ENCODE assay signal across 16 cellular contexts in genomic region chr9:93461414-93461743, GRCh38. TPM values are rescaled to one million over a fixed set of nuclear protein-coding genes. Genes with fewer than 3 reads are reported as not detected.
DNase-seq lines count a peak whose midpoint lies in the region; ATAC-seq and TF ChIP-seq lines count a peak whose summit lies in the region.
"Had no signal": no experiment of that assay in that cellular context is flagged by ENCODE, and none has a peak within 500 bp of the region (broad histone marks: within the 10 kb centered on the region; RNA-seq: fewer than 3 reads in every experiment).

No MANE protein-coding gene starts in this region.

- H3K36me3 ChIP-seq in DND-41 (ENCODE audit: insufficient read depth, low read length) (peaks cover 16% of the 10 kb centered on the region), KOPT-K1 (ENCODE audit: insufficient read depth, low read length) (peaks cover 5% of the 10 kb centered on the region; the same call in 1 of the 2 replicates)

- H3K4me3 Mint-ChIP-seq in activated T-helper 2 cell treated with anti-CD3 and anti-CD28 coated beads, Interferon-gamma antibody, Interleukin-2, Interleukin-4, amounts not matched to agents 10 μg/mL and 5 μg/mL and 100 μg/mL, durations not matched to agents 14 hours and 24 hours and 36 hours (ENCODE audit: low read depth) = no peak overlapping the region
- no peak overlapping the region for H3K4me3 Mint-ChIP-seq in stimulated activated memory B cell treated with anti-CD40 and anti-IgM and Interleukin-4, amounts not matched to agents 10 μg/mL and 1 μg/mL and 100 μg/mL, for 72 hours

- H3K27ac ChIP-seq in DND-41 (ENCODE audit: low read length) = peak overlapping the region; percentile 66
- H3K27ac ChIP-seq in KOPT-K1 (ENCODE audit: low read depth, low read length, poor library complexity, severe bottlenecking) = peak overlapping the region; percentile 88
- H3K27ac ChIP-seq in dorsolateral prefrontal cortex = no peak overlapping the region
- H3K27ac ChIP-seq: C4-2B had no signal

- H3K4me1 ChIP-seq in DND-41 (ENCODE audit: insufficient read depth, low read length) = peaks cover 99% of the 10 kb centered on the region

- intact Hi-C loops in activated T-helper 2 cell treated with anti-CD3 and anti-CD28 coated beads, Interferon-gamma antibody, Interleukin-2, Interleukin-4, amounts not matched to agents 10 μg/mL and 5 μg/mL and 100 μg/mL, durations not matched to agents 14 hours and 24 hours and 36 hours (cut with micrococcal nuclease) = loop anchor here (10.0 kb wide), 1 partner anchor 497 kb away; no protein-coding TSS in a partner anchor
- intact Hi-C loops in dorsolateral prefrontal cortex (cut with DNase I) = no loop called here

- DNase-seq in DND-41 (no peak), superior temporal gyrus (ENCODE audit: extremely low spot score) (no peak), NCI-H2029 (lab: John Stamatoyannopoulos, UW) (no peak), dorsolateral prefrontal cortex (no peak)
- DNase-seq in activated T-helper 2 cell treated with anti-CD3 and anti-CD28 coated beads, Interferon-gamma antibody, Interleukin-2, Interleukin-4, amounts not matched to agents 10 μg/mL and 5 μg/mL and 100 μg/mL, durations not matched to agents 14 hours and 24 hours and 36 hours (ENCODE audit: low spot score) = no peak
- DNase-seq: ACHN, DMS79 treated with DMSO at 0.1 percent for 48 hours, GDM1, NCI-H1694 treated with DMSO at 0.1 percent for 48 hours, NCI-H2227 treated with DMSO at 0.1 percent for 48 hours, NCI-H524, PC-3 had no signal

- H3K27ac Mint-ChIP-seq in activated T-helper 2 cell treated with anti-CD3 and anti-CD28 coated beads, Interferon-gamma antibody, Interleukin-2, Interleukin-4, amounts not matched to agents 10 μg/mL and 5 μg/mL and 100 μg/mL, durations not matched to agents 14 hours and 24 hours and 36 hours = peak overlapping the region; percentile 74
- H3K27ac Mint-ChIP-seq in stimulated activated memory B cell treated with anti-CD40 and anti-IgM and Interleukin-4, amounts not matched to agents 10 μg/mL and 1 μg/mL and 100 μg/mL, for 72 hours = peak overlapping the region; percentile 60

- H2AFZ ChIP-seq in DND-41 (ENCODE audit: low read depth, low read length) = no peak overlapping the region

- H3K4me2 ChIP-seq in DND-41 (ENCODE audit: insufficient read depth, low read length) = peak overlapping the region; percentile 17; the same call in 1 of the 2 replicates

- no peaks in the 10 kb centered on the region for H3K27me3 Mint-ChIP-seq in activated T-helper 2 cell treated with anti-CD3 and anti-CD28 coated beads, Interferon-gamma antibody, Interleukin-2, Interleukin-4, amounts not matched to agents 10 μg/mL and 5 μg/mL and 100 μg/mL, durations not matched to agents 14 hours and 24 hours and 36 hours (ENCODE audit: low read depth)
- no peaks in the 10 kb centered on the region for H3K27me3 Mint-ChIP-seq in stimulated activated memory B cell treated with anti-CD40 and anti-IgM and Interleukin-4, amounts not matched to agents 10 μg/mL and 1 μg/mL and 100 μg/mL, for 72 hours

- H3K4me1 Mint-ChIP-seq in activated T-helper 2 cell treated with anti-CD3 and anti-CD28 coated beads, Interferon-gamma antibody, Interleukin-2, Interleukin-4, amounts not matched to agents 10 μg/mL and 5 μg/mL and 100 μg/mL, durations not matched to agents 14 hours and 24 hours and 36 hours (ENCODE audit: low read depth) = peaks cover 87% of the 10 kb centered on the region
- H3K4me1 Mint-ChIP-seq in stimulated activated memory B cell treated with anti-CD40 and anti-IgM and Interleukin-4, amounts not matched to agents 10 μg/mL and 1 μg/mL and 100 μg/mL, for 72 hours = peaks cover 84% of the 10 kb centered on the region

- no peaks in the 10 kb centered on the region for H3K9me3 ChIP-seq in DND-41 (ENCODE audit: insufficient read depth, low read length, severe bottlenecking)
- no peaks in the 10 kb centered on the region for H3K9me3 ChIP-seq in KOPT-K1 (ENCODE audit: insufficient read depth, low read length, poor library complexity, severe bottlenecking)
- H3K9me3 ChIP-seq: HAP-1 had no signal

- no peak for TF ChIP-seq CTCF in DND-41 (IDR thresholded peaks at IDR 0.05; ENCODE audit: borderline replicate concordance, extremely low read depth, low read length, poor library complexity, severe bottlenecking)
- TF ChIP-seq CTCF in dorsolateral prefrontal cortex (IDR thresholded peaks at IDR 0.05 in 54 of 56, conservative IDR thresholded peaks at IDR 0.05 in 2 of 56; ENCODE audit: low read depth in 1 of 56, partially characterized antibody in 56 of 56) = no peak

- H3K36me3 Mint-ChIP-seq in activated T-helper 2 cell treated with anti-CD3 and anti-CD28 coated beads, Interferon-gamma antibody, Interleukin-2, Interleukin-4, amounts not matched to agents 10 μg/mL and 5 μg/mL and 100 μg/mL, durations not matched to agents 14 hours and 24 hours and 36 hours (ENCODE audit: low read depth) = peaks cover 63% of the 10 kb centered on the region
- peaks cover 27% of the 10 kb centered on the region for H3K36me3 Mint-ChIP-seq in stimulated activated memory B cell treated with anti-CD40 and anti-IgM and Interleukin-4, amounts not matched to agents 10 μg/mL and 1 μg/mL and 100 μg/mL, for 72 hours

- H3K27me3 ChIP-seq in DND-41 (ENCODE audit: insufficient read depth, low read length, poor library complexity) (no peaks in the 10 kb centered on the region), dorsolateral prefrontal cortex (no peaks in the 10 kb centered on the region)

- H3K9ac ChIP-seq in DND-41 (ENCODE audit: low read depth, low read length) = no peak overlapping the region

- peaks cover 98% of the 10 kb centered on the region for H3K79me2 ChIP-seq in DND-41 (ENCODE audit: insufficient read depth, low read length)

- peaks cover 29% of the 10 kb centered on the region; the same call in 1 of the 2 replicates for H4K20me1 ChIP-seq in DND-41 (ENCODE audit: insufficient read depth, low read length)

- H3K4me3 ChIP-seq in DND-41 (ENCODE audit: low read depth in 1 of 2, low read length in 2 of 2) (no peak overlapping the region), dorsolateral prefrontal cortex (no peak overlapping the region)
- H3K4me3 ChIP-seq: HAP-1 had no signal

- H3K9me3 Mint-ChIP-seq in activated T-helper 2 cell treated with anti-CD3 and anti-CD28 coated beads, Interferon-gamma antibody, Interleukin-2, Interleukin-4, amounts not matched to agents 10 μg/mL and 5 μg/mL and 100 μg/mL, durations not matched to agents 14 hours and 24 hours and 36 hours = no peaks in the 10 kb centered on the region
- H3K9me3 Mint-ChIP-seq in stimulated activated memory B cell treated with anti-CD40 and anti-IgM and Interleukin-4, amounts not matched to agents 10 μg/mL and 1 μg/mL and 100 μg/mL, for 72 hours = no peaks in the 10 kb centered on the region

- ATAC-seq in DND-41 (ENCODE audit: insufficient read depth, low read depth) = no peak
- ATAC-seq in stimulated activated memory B cell treated with anti-CD40 and anti-IgM and Interleukin-4, amounts not matched to agents 10 μg/mL and 1 μg/mL and 100 μg/mL, for 72 hours = no peak
- ATAC-seq: PC-3 had no signal

RNA-seq across cellular contexts. Expression of gene FAM120AOS, which starts 8.0 kb away (rescaled TPM):
- total RNA-seq in activated T-helper 2 cell treated with anti-CD3 and anti-CD28 coated beads, Interferon-gamma antibody, Interleukin-2, Interleukin-4, amounts not matched to agents 10 μg/mL and 5 μg/mL and 100 μg/mL, durations not matched to agents 14 hours and 24 hours and 36 hours = 40.9 and 41.1 TPM in 2 replicates
- total RNA-seq in dorsolateral prefrontal cortex = 10 to 100 TPM; 34.2 to 62.8 (median 46.0) TPM

RNA-seq across cellular contexts. Expression of gene FAM120A, which starts 9.9 kb away (rescaled TPM):
- 163 and 166 TPM in 2 replicates for total RNA-seq in activated T-helper 2 cell treated with anti-CD3 and anti-CD28 coated beads, Interferon-gamma antibody, Interleukin-2, Interleukin-4, amounts not matched to agents 10 μg/mL and 5 μg/mL and 100 μg/mL, durations not matched to agents 14 hours and 24 hours and 36 hours
- total RNA-seq in dorsolateral prefrontal cortex = 100 to 1,000 TPM in 2 of 120 experiments, 10 to 100 TPM in 118; 57.0 to 102 (median 77.8) TPM

Comparison
In these comparisons a context has a peak if more than half of its experiments do, and no peak if none do; other contexts are left out.
1. H3K27ac ChIP-seq: peak in DND-41 (single experiment) and KOPT-K1 (single experiment); none in dorsolateral prefrontal cortex (0 of 59).